12 cellular contexts compared by ENCODE assay signal in genomic region chr3:50302095-50303037, GRCh38. TPM values are rescaled to one million over a fixed set of nuclear protein-coding genes. Genes with fewer than 3 reads are reported as not detected.
A peak's percentile ranks its signal among the peaks of the same experiment; 100 is the strongest.
DNase-seq lines count a peak whose midpoint lies in the region; ATAC-seq and TF ChIP-seq lines count a peak whose summit lies in the region.
"Had no signal": no experiment of that assay in that cellular context is flagged by ENCODE, and none has a peak within 500 bp of the region (broad histone marks: within the 10 kb centered on the region; RNA-seq: fewer than 3 reads in every experiment).

No MANE protein-coding gene starts in this region.

- TF ChIP-seq POLR2A in esophagus muscularis mucosa (IDR thresholded peaks at IDR 0.05; ENCODE audit: low read depth) (no peak), transverse colon (IDR thresholded peaks at IDR 0.05) (no peak)

- intact Hi-C loops in esophagus muscularis mucosa (cut with DNase I), result no loop called here
- intact Hi-C loops in transverse colon (cut with DNase I; ENCODE audit: low total_unique reads), result no loop called here

- TF ChIP-seq EP300 in esophagus muscularis mucosa (IDR thresholded peaks at IDR 0.05), result no peak
- TF ChIP-seq EP300 in transverse colon (IDR thresholded peaks at IDR 0.05; ENCODE audit: low read depth), result no peak

- H3K4me1 ChIP-seq in esophagus muscularis mucosa, result peaks cover 27 to 55% (median 52%) of the 10 kb centered on the region in 4 donors
- peaks cover 17 to 28% of the 10 kb centered on the region in 2 donors for H3K4me1 ChIP-seq in muscle layer of duodenum (ENCODE audit: control insufficient read depth in 1 of 2, insufficient read depth in 2 of 2, low read length in 2 of 2)
- H3K4me1 ChIP-seq in transverse colon, result peaks cover 15 to 35% (median 32%) of the 10 kb centered on the region in 4 donors

- 90% methylated on average over 14 of the region's 33 CpGs for WGBS in esophagus muscularis mucosa
- WGBS in transverse colon (ENCODE audit: low coverage in 1 of 2), 2 donors, result 87 to 100% methylated on average over 2 to 32 of the region's 33 CpGs

- in situ Hi-C loops in transverse colon (cut with MboI; ENCODE audit: low pct_ligation_motif_present in 1 of 4, low pct_unique_long_range_greater_than_20kb in 1 of 4, low sequenced_read_pairs in 3 of 4), result no loop called here

- no peak for ATAC-seq in HG03460 (IDR thresholded peaks at IDR 0.05; ENCODE audit: unreplicated experiment)
- ATAC-seq in GM21619 (IDR thresholded peaks at IDR 0.05; ENCODE audit: unreplicated experiment), result no peak

- H3K27me3 ChIP-seq in esophagus muscularis mucosa (no peaks in the 10 kb centered on the region), muscle layer of duodenum (ENCODE audit: low read depth, low read length) (no peaks in the 10 kb centered on the region), transverse colon (no peaks in the 10 kb centered on the region)

- DNase-seq in activated effector memory CD4-positive, alpha-beta T cell treated with anti-CD3 and anti-CD28 coated beads, Interleukin-2, amount 50 U/mL, for 16 hours, result peak; percentile 61
- DNase-seq in activated effector memory CD4-positive, alpha-beta T cell treated with Interleukin-2 at 50 U/mL for 16 hours, result no peak
- DNase-seq in esophagus muscularis mucosa (ENCODE audit: extremely low spot score), result no peak
- no peak for DNase-seq in transverse colon
- no peak for DNase-seq in activated T-cell treated with anti-CD3 and anti-CD28 coated beads, Interleukin-2, amount 50 U/mL, for 1 hour
- DNase-seq: activated CD4-positive, alpha-beta T cell treated with anti-CD3 and anti-CD28 coated beads, Interleukin-2, amount 50 U/mL, for 4 hours; activated gamma-delta T cell treated with Interleukin-2 at 50 U/mL for 16 hours; MM.1S; T-helper 1 cell had no signal

- H3K9me3 ChIP-seq in esophagus muscularis mucosa (no peaks in the 10 kb centered on the region), muscle layer of duodenum (ENCODE audit: control insufficient read depth in 1 of 2, low read length in 2 of 2) (no peaks in the 10 kb centered on the region), transverse colon (no peaks in the 10 kb centered on the region)

- H3K27ac ChIP-seq in esophagus muscularis mucosa (replicated peaks in 1 of 4), result peak overlapping the region; percentile 64 to 91 (median 70)
- peak overlapping the region; percentile 56 for H3K27ac ChIP-seq in muscle layer of duodenum (ENCODE audit: low read length)
- H3K27ac ChIP-seq in transverse colon, result peak overlapping the region; percentile 48 to 73 (median 58)

- H3K36me3 ChIP-seq in esophagus muscularis mucosa, result peaks cover 0 to 4% (median 0%) of the 10 kb centered on the region in 4 donors
- H3K36me3 ChIP-seq in muscle layer of duodenum (ENCODE audit: control insufficient read depth in 1 of 2, insufficient read depth in 2 of 2, low read length in 2 of 2), result no peaks in the 10 kb centered on the region
- no peaks in the 10 kb centered on the region for H3K36me3 ChIP-seq in transverse colon

- TF ChIP-seq CTCF in esophagus muscularis mucosa (IDR thresholded peaks at IDR 0.05) (no peak), transverse colon (IDR thresholded peaks at IDR 0.05) (no peak)

- H3K4me3 ChIP-seq in esophagus muscularis mucosa, result peak overlapping the region; percentile 28 to 53 (median 36)
- peak overlapping the region in 1 of 2 donors; percentile 16 for H3K4me3 ChIP-seq in muscle layer of duodenum (ENCODE audit: low read depth in 1 of 2, low read length in 2 of 2)
- H3K4me3 ChIP-seq in transverse colon, result peak overlapping the region in 1 of 4 donors; percentile 13

RNA-seq across cellular contexts. Expression of gene HYAL1, which starts 1.0 kb away (rescaled TPM):
- total RNA-seq in esophagus muscularis mucosa (10 to 100 TPM in 1 of 4 donors, 1 to 10 TPM in 3; 8.3 to 15.6 (median 9.0) TPM), transverse colon (10 to 100 TPM in 1 of 4 donors, 1 to 10 TPM in 3; 1.8 to 13.8 (median 3.8) TPM)

RNA-seq across cellular contexts. Expression of gene HYAL3, which starts 3.2 kb away (rescaled TPM):
- total RNA-seq in esophagus muscularis mucosa, result 1 to 10 TPM; 2.1 to 6.7 (median 3.4) TPM
- 10 to 100 TPM in 1 of 4 donors, 1 to 10 TPM in 2, under 1 TPM in 1; 0.79 to 11.2 (median 3.8) TPM for total RNA-seq in transverse colon

RNA-seq across cellular contexts. Expression of gene NAA80, which starts 3.2 kb away (rescaled TPM):
- 1 to 10 TPM; 6.8 to 9.5 (median 8.0) TPM for total RNA-seq in esophagus muscularis mucosa
- total RNA-seq in transverse colon, result 10 to 100 TPM in 1 of 4 donors, 1 to 10 TPM in 3; 5.2 to 13.0 (median 7.8) TPM

RNA-seq across cellular contexts. Expression of gene IFRD2, which starts 10.1 kb away (rescaled TPM):
- total RNA-seq in esophagus muscularis mucosa, result 100 to 1,000 TPM in 1 of 4 donors, 10 to 100 TPM in 3; 49.4 to 106 (median 85.8) TPM
- 100 to 1,000 TPM in 1 of 4 donors, 10 to 100 TPM in 3; 44.9 to 183 (median 59.5) TPM for total RNA-seq in transverse colon

RNA-seq across cellular contexts. Expression of gene HYAL2, which starts 20.2 kb away (rescaled TPM):
- total RNA-seq in esophagus muscularis mucosa (100 to 1,000 TPM in 2 of 4 donors, 10 to 100 TPM in 2; 37.4 to 114 (median 97.2) TPM), transverse colon (10 to 100 TPM; 18.7 to 51.1 (median 32.0) TPM)
